In the genomic region with DNA sequence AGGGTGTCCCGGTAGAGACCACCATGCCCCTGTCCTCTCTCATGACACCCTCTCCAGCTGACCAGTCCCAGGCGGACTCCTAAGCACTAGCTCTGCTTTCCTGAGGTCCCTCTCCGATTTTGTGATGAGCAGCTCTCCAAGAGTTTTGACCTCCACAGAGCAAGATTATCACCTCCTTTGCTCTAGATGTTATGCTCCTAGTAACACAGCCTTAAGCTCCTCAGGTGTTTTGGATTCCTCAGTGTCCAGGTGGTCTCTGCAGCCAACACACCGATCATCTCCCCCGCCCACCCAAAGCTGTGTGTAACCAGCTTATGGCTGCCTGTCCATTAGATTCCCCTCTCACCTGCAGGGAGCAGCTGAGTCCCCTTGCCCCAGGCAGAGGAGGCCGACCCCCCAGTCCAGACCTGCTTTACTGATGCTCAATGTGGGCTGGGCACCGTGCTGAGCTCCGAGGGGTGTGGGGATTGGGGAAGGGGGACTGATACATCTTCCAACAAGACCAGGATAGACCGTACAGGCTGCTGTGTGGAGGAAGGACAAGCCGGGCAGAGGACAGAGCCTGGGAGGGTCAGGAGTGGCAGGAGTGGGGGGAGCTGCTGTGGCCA, we compare ENCODE assay signal across 15 cellular contexts. TPM values are rescaled to one million over a fixed set of nuclear protein-coding genes. Genes with fewer than 3 reads are reported as not detected.
A peak's percentile ranks its signal among the peaks of the same experiment; 100 is the strongest.
DNase-seq lines count a peak whose midpoint lies in the region; ATAC-seq, FAIRE-seq and TF ChIP-seq lines count a peak whose summit lies in the region.
"Had no signal": no experiment of that assay in that cellular context is flagged by ENCODE, and none has a peak within 500 bp of the region (broad histone marks: within the 10 kb centered on the region; RNA-seq: fewer than 3 reads in every experiment).

No MANE protein-coding gene starts in this region.

- H3K4me2 ChIP-seq in SK-N-SH (no peak overlapping the region), neuronal stem cell (ENCODE audit: insufficient read depth, low read length, poor library complexity, severe bottlenecking) (no peak overlapping the region)

- H2BK15ac ChIP-seq in neuronal stem cell (ENCODE audit: low read length) = peak overlapping the region; percentile 37

- H4K8ac ChIP-seq in neuronal stem cell (ENCODE audit: low read depth, low read length) = no peak overlapping the region

- H4K20me1 ChIP-seq in SK-N-SH (ENCODE audit: insufficient read depth) = no peaks in the 10 kb centered on the region

- H2AK5ac ChIP-seq in neuronal stem cell (ENCODE audit: low read depth, low read length) = peak overlapping the region; percentile 32

- H2BK5ac ChIP-seq in neuronal stem cell (ENCODE audit: low read length) = peak overlapping the region; percentile 2

- no peak for FAIRE-seq in D721Med (lab: Jason Lieb, UNC)

- no peak for ATAC-seq in SK-N-SH treated with all-trans-retinoic acid at 6 μM for 48 hours
- no peak for ATAC-seq in stimulated activated naive B cell treated with anti-CD40 and anti-IgM and Interleukin-4, amounts not matched to agents 10 μg/mL and 1 μg/mL and 100 μg/mL, for 72 hours (replicated peaks)
- ATAC-seq: CD8-positive, alpha-beta T cell had no signal

- no peaks in the 10 kb centered on the region for H3K9me3 ChIP-seq in SK-N-SH
- H3K9me3 ChIP-seq in endodermal cell (ENCODE audit: control insufficient read depth, low read length) = no peaks in the 10 kb centered on the region
- peaks cover 0 to 3% of the 10 kb centered on the region in 2 donors for H3K9me3 ChIP-seq in neuronal stem cell (replicated peaks in 1 of 2; ENCODE audit: control insufficient read depth in 2 of 2, insufficient read depth in 1 of 2, low read depth in 1 of 2, low read length in 2 of 2)
- H3K9me3 ChIP-seq: Caco-2 had no signal

- H3K14ac ChIP-seq in neuronal stem cell (ENCODE audit: low read length) = peak overlapping the region; percentile 82

- no peaks in the 10 kb centered on the region for H3K9me2 ChIP-seq in SK-N-SH

- no peak overlapping the region for H3K18ac ChIP-seq in neuronal stem cell (ENCODE audit: low read length)

- H3K4me3 ChIP-seq in SK-N-SH (ENCODE audit: low read depth in 2 of 2, low read length in 1 of 2) (no peak overlapping the region), endodermal cell (ENCODE audit: low read length) (no peak overlapping the region), neuronal stem cell (ENCODE audit: low read length in 2 of 2) (no peak overlapping the region)

- H3K9me3 Mint-ChIP-seq in endodermal cell = no peaks in the 10 kb centered on the region
- H3K9me3 Mint-ChIP-seq in stimulated activated naive B cell treated with anti-CD40 and anti-IgM and Interleukin-4, amounts not matched to agents 10 μg/mL and 1 μg/mL and 100 μg/mL, for 72 hours = no peaks in the 10 kb centered on the region
- H3K9me3 Mint-ChIP-seq: CD14-positive monocyte; CD8-positive, alpha-beta T cell had no signal

- CTCF ChIA-PET in SK-N-SH (lab: Yijun Ruan, JAX) = interaction anchor here (2.1 kb wide), 1 partner anchor 20 kb away, joined by 5 read pairs; no protein-coding TSS in a partner anchor

- POLR2A ChIA-PET in SK-N-SH (lab: Yijun Ruan, JAX) = no interaction called here

- no peak overlapping the region for H3K4me3 Mint-ChIP-seq in endodermal cell
- no peak overlapping the region for H3K4me3 Mint-ChIP-seq in stimulated activated naive B cell treated with anti-CD40 and anti-IgM and Interleukin-4, amounts not matched to agents 10 μg/mL and 1 μg/mL and 100 μg/mL, for 72 hours
- H3K4me3 Mint-ChIP-seq: CD14-positive monocyte; CD8-positive, alpha-beta T cell had no signal

- H3K4me1 ChIP-seq in SK-N-SH (ENCODE audit: control insufficient read depth in 1 of 2, insufficient read depth in 2 of 2, low read depth in 1 of 2, low read length in 1 of 2) (no peaks in the 10 kb centered on the region), endodermal cell (ENCODE audit: control insufficient read depth, insufficient read depth, low read length) (no peaks in the 10 kb centered on the region), neuronal stem cell (ENCODE audit: control insufficient read depth in 2 of 2, insufficient read depth in 1 of 2, low read depth in 1 of 2, low read length in 2 of 2) (peaks cover 0 to 6% of the 10 kb centered on the region in 2 donors)
- H3K4me1 ChIP-seq: Caco-2 had no signal

- no peaks in the 10 kb centered on the region for H3F3A ChIP-seq in SK-N-SH (replicated peaks; ENCODE audit: insufficient read depth)

- H3K9ac ChIP-seq in SK-N-SH = no peak overlapping the region
- H3K9ac ChIP-seq in endodermal cell (ENCODE audit: extremely low read depth, low read length, poor library complexity, severe bottlenecking) = no peak overlapping the region
- H3K9ac ChIP-seq in neuronal stem cell (ENCODE audit: low read depth, low read length, poor library complexity) = no peak overlapping the region

- no peaks in the 10 kb centered on the region for H3K79me2 ChIP-seq in SK-N-SH (ENCODE audit: insufficient read depth)

- H3K27me3 Mint-ChIP-seq in endodermal cell (ENCODE audit: insufficient read depth) = peaks cover 6% of the 10 kb centered on the region
- H3K27me3 Mint-ChIP-seq in stimulated activated naive B cell treated with anti-CD40 and anti-IgM and Interleukin-4, amounts not matched to agents 10 μg/mL and 1 μg/mL and 100 μg/mL, for 72 hours = peaks cover 18 to 25% of the 10 kb centered on the region in 2 donors

- peak overlapping the region; percentile 34 for H3K23ac ChIP-seq in neuronal stem cell (ENCODE audit: low read depth, low read length, poor library complexity)

- no peak for TF ChIP-seq RAD21 in SK-N-SH (IDR thresholded peaks at IDR 0.05; ENCODE audit: low read length)

- 35% methylated on average over 10 of the region's 10 CpGs for WGBS in SK-N-SH (ENCODE audit: low lambda C conversion rate)
- WGBS in endodermal cell (ENCODE audit: insufficient coverage in 1 of 2, insufficient read length in 1 of 2), 2 experiments = 92 to 94% methylated on average over 5 to 10 of the region's 10 CpGs
- no CpG with 5 or more reads among the region's 10 CpGs for whole genome bisulfite sequencing in neuronal stem cell (ENCODE audit: extremely low coverage in 2 of 2, insufficient read length in 2 of 2, insufficient replicate concordance in 1 of 2), 2 donors

- no peak for TF ChIP-seq EP300 in SK-N-SH (IDR thresholded peaks at IDR 0.05; ENCODE audit: borderline replicate concordance in 1 of 2, low read depth in 1 of 2, low read length in 1 of 2)

- no peak for DNase-seq in SK-N-SH
- DNase-seq in endodermal cell = peak; percentile 47
- DNase-seq in neuronal stem cell (ENCODE audit: low spot score) = no peak
- no peak for DNase-seq in stimulated activated naive B cell treated with anti-CD40 and anti-IgM and Interleukin-4, amounts not matched to agents 10 μg/mL and 1 μg/mL and 100 μg/mL, for 72 hours
- no peak for DNase-seq in LoVo (ENCODE audit: low spot score)
- no peak for DNase-seq in D721Med (ENCODE audit: insufficient read length, low spot score)
- no peak for DNase-seq in COLO668 (lab: John Stamatoyannopoulos, UW; ENCODE audit: unreplicated experiment)
- DNase-seq: Caco-2; CD8-positive, alpha-beta T cell; DMS53; GF-D8 had no signal

- no peak overlapping the region for H2BK12ac ChIP-seq in neuronal stem cell (ENCODE audit: low read length)

- no peaks in the 10 kb centered on the region for H3K36me3 ChIP-seq in SK-N-SH (replicated peaks in 1 of 2; ENCODE audit: control insufficient read depth in 1 of 2, insufficient read depth in 2 of 2, low read length in 1 of 2)
- no peaks in the 10 kb centered on the region for H3K36me3 ChIP-seq in endodermal cell (ENCODE audit: control insufficient read depth, insufficient read depth, low read length)
- H3K36me3 ChIP-seq in neuronal stem cell (replicated peaks in 1 of 2; ENCODE audit: control insufficient read depth in 2 of 2, insufficient read depth in 2 of 2, low read length in 2 of 2) = no peaks in the 10 kb centered on the region

- H3K4ac ChIP-seq in neuronal stem cell (ENCODE audit: low read length) = no peak overlapping the region

- H4K91ac ChIP-seq in neuronal stem cell (ENCODE audit: low read depth, low read length, poor library complexity) = no peak overlapping the region

- no peak overlapping the region for H2BK120ac ChIP-seq in neuronal stem cell (ENCODE audit: low read depth, low read length)

- H2AFZ ChIP-seq in SK-N-SH (ENCODE audit: low read depth) (no peak overlapping the region), neuronal stem cell (ENCODE audit: low read length) (no peak overlapping the region)

- no peaks in the 10 kb centered on the region for H3K79me1 ChIP-seq in neuronal stem cell (ENCODE audit: low read depth, low read length)

- no peaks in the 10 kb centered on the region for H3K36me3 Mint-ChIP-seq in endodermal cell (ENCODE audit: low read depth)
- no peaks in the 10 kb centered on the region for H3K36me3 Mint-ChIP-seq in stimulated activated naive B cell treated with anti-CD40 and anti-IgM and Interleukin-4, amounts not matched to agents 10 μg/mL and 1 μg/mL and 100 μg/mL, for 72 hours
- H3K36me3 Mint-ChIP-seq: CD14-positive monocyte; CD8-positive, alpha-beta T cell had no signal

- TF ChIP-seq CTCF in SK-N-SH (IDR thresholded peaks at IDR 0.05) = no peak
- no peak for TF ChIP-seq CTCF in endodermal cell (conservative IDR thresholded peaks at IDR 0.05)
- TF ChIP-seq CTCF in D721Med (IDR thresholded peaks at IDR 0.05; ENCODE audit: insufficient read depth, missing control alignments) = no peak

- H3K4me1 Mint-ChIP-seq in endodermal cell = peaks cover 8% of the 10 kb centered on the region
- H3K4me1 Mint-ChIP-seq in stimulated activated naive B cell treated with anti-CD40 and anti-IgM and Interleukin-4, amounts not matched to agents 10 μg/mL and 1 μg/mL and 100 μg/mL, for 72 hours = peaks cover 22 to 34% of the 10 kb centered on the region in 2 donors
- H3K4me1 Mint-ChIP-seq: CD14-positive monocyte had no signal

- no peaks in the 10 kb centered on the region for H3K27me3 ChIP-seq in SK-N-SH (ENCODE audit: insufficient read depth)
- H3K27me3 ChIP-seq in endodermal cell (ENCODE audit: control insufficient read depth, insufficient read depth, low read length, poor library complexity, severe bottlenecking) = no peaks in the 10 kb centered on the region
- H3K27me3 ChIP-seq in neuronal stem cell (ENCODE audit: control insufficient read depth in 3 of 3, insufficient read depth in 3 of 3, low read depth in 1 of 3, low read length in 3 of 3) = no peaks in the 10 kb centered on the region

- H3K27ac ChIP-seq in SK-N-SH (ENCODE audit: low read depth in 2 of 2, low read length in 1 of 2) (no peak overlapping the region), endodermal cell (ENCODE audit: low read depth, low read length) (no peak overlapping the region), neuronal stem cell (replicated peaks; ENCODE audit: low read length) (no peak overlapping the region)
- H3K27ac ChIP-seq: 22Rv1 had no signal

- H3K27ac Mint-ChIP-seq in endodermal cell = no peak overlapping the region
- H3K27ac Mint-ChIP-seq in stimulated activated naive B cell treated with anti-CD40 and anti-IgM and Interleukin-4, amounts not matched to agents 10 μg/mL and 1 μg/mL and 100 μg/mL, for 72 hours = peak overlapping the region; percentile 70
- H3K27ac Mint-ChIP-seq: CD14-positive monocyte; CD8-positive, alpha-beta T cell had no signal

RNA-seq across cellular contexts. Expression of a gene that starts 2.3 kb away (rescaled TPM):
- polyA plus RNA-seq in SK-N-SH (2012; rRNA removed) = 0.28 TPM in 2 replicates
- polyA plus RNA-seq in SK-N-SH (2012; cell fraction: cytosol; rRNA removed) = 0.16 and 0.21 TPM in 2 replicates
- polyA plus RNA-seq in SK-N-SH (2012; cell fraction: nucleus; rRNA removed) = 1.0 and 1.1 TPM in 2 replicates
- 10 to 100 TPM in 1 of 2 donors, 1 to 10 TPM in 1; 6.2 to 11.3 TPM for total RNA-seq in endodermal cell
- polyA plus RNA-seq in endodermal cell (2013, experiment 1 of 2) = 3.8 TPM
- polyA plus RNA-seq in endodermal cell (2013, experiment 2 of 2) = 3.8 TPM
- 2.0 TPM for polyA plus RNA-seq in neuronal stem cell (2013, experiment 1 of 2)
- polyA plus RNA-seq in neuronal stem cell (2013, experiment 2 of 2) = 2.4 TPM
- total RNA-seq: H4 had no signal
- polyA plus RNA-seq: CD14-positive monocyte had no signal

RNA-seq across cellular contexts. Expression of a gene that starts 53.9 kb away (rescaled TPM):
- 2.5 and 3.0 TPM in 2 replicates for polyA plus RNA-seq in SK-N-SH (2012; rRNA removed)
- polyA plus RNA-seq in SK-N-SH (2012; cell fraction: cytosol; rRNA removed) = 0.91 and 1.6 TPM in 2 replicates
- polyA plus RNA-seq in SK-N-SH (2012; cell fraction: nucleus; rRNA removed) = 12.8 and 17.6 TPM in 2 replicates
- 1 to 10 TPM; 8.0 to 9.2 TPM for total RNA-seq in endodermal cell
- 5.1 TPM for polyA plus RNA-seq in endodermal cell (2013, experiment 1 of 2)
- polyA plus RNA-seq in endodermal cell (2013, experiment 2 of 2) = 4.4 TPM
- polyA plus RNA-seq in neuronal stem cell (2013, experiment 1 of 2) = 3.2 TPM
- polyA plus RNA-seq in neuronal stem cell (2013, experiment 2 of 2) = 3.3 TPM
- polyA plus RNA-seq: CD14-positive monocyte had no signal
